8 cellular contexts compared by ENCODE assay signal in the genomic region with DNA sequence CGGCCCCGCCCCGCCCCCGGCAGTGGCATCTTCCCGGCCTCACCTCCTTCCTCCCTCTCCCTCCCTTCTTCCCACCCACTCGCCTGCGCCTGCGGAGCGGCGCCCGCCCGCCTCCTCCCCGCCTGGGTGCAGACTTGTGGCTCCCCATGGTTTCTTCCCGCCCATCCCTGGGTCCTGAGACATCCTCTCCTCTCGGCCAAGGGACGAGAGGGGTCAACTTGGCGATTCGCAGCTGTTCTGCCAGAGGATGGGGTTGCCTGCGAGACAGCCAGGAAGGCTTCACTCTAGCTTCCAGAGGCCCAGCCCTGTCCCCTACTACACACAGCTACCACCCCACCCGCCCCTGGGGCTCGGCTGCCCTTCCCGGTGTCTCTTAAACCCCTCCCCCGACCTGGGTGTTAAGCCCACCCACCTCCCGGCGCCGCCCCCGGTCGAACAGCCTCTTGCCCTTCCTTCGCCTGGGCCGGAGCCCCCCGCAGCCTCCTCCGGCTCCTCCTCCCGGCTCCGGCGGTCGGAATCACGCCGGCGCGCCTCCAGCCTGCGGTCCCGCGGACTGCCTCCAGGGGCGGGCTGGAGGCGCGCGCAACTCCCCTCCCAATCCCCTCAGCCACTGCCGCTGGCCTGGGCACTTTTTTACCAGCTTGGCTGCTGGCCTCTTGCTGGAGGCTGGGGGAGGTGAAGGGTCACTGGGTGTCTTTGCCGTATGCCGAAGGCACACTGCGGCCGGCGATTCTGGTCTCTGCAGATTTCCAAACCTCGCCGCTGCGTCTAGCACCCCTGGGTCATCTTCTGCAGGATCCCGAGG. TPM values are rescaled to one million over a fixed set of nuclear protein-coding genes. Genes with fewer than 3 reads are reported as not detected.
DNase-seq lines count a peak whose midpoint lies in the region; ATAC-seq and TF ChIP-seq lines count a peak whose summit lies in the region.

No MANE protein-coding gene starts in this region.

- peaks cover 2% of the 10 kb centered on the region for H3K27me3 Mint-ChIP-seq in T-helper 1 cell treated with Interleukin-12 subunit alpha and Interleukin-12 subunit beta and Interleukin-4 antibody, amounts not matched to agents 30 μg/mL and 1 μg/mL, for 36 hours (ENCODE audit: low read depth)

- H3K27ac ChIP-seq in angular gyrus (ENCODE audit: low read depth, low read length) (peak overlapping the region; percentile 97), right atrium auricular region (peak overlapping the region; percentile 98 to 100), uterus (peak overlapping the region; percentile 93 to 97)

- H3K36me3 Mint-ChIP-seq in T-helper 1 cell treated with Interleukin-12 subunit alpha and Interleukin-12 subunit beta and Interleukin-4 antibody, amounts not matched to agents 30 μg/mL and 1 μg/mL, for 36 hours (ENCODE audit: low read depth) = peaks cover 8% of the 10 kb centered on the region

- peak; percentile 81 for TF ChIP-seq CTCF in GM12864 (IDR thresholded peaks at IDR 0.05; ENCODE audit: low read depth, low read length, missing control alignments)
- TF ChIP-seq CTCF in right atrium auricular region (IDR thresholded peaks at IDR 0.05) = peak; percentile 98 to 99
- TF ChIP-seq CTCF in uterus (IDR thresholded peaks at IDR 0.05) = peak; percentile 93 to 99 (median 96)

- peak in 1 of 2 donors; percentile 50 for TF ChIP-seq POLR2A in uterus (IDR thresholded peaks at IDR 0.05)

- peak; percentile 28 for ATAC-seq in HG02571 (IDR thresholded peaks at IDR 0.05; ENCODE audit: unreplicated experiment)

- H3K4me1 ChIP-seq in right atrium auricular region (peaks cover 0 to 53% of the 10 kb centered on the region in 2 donors), uterus (peaks cover 0 to 4% of the 10 kb centered on the region in 2 donors)

- H3K9me3 ChIP-seq in right atrium auricular region (no peaks in the 10 kb centered on the region), uterus (no peaks in the 10 kb centered on the region)

- H3K36me3 ChIP-seq in right atrium auricular region (no peaks in the 10 kb centered on the region), uterus (no peaks in the 10 kb centered on the region)

- intact Hi-C loops in uterus (cut with DNase I; ENCODE audit: low total_unique reads) = loop anchor here (5.0 kb wide), 1 partner anchor 115 kb away; a partner anchor contains a TSS

- H3K27ac Mint-ChIP-seq in T-helper 1 cell treated with Interleukin-12 subunit alpha and Interleukin-12 subunit beta and Interleukin-4 antibody, amounts not matched to agents 30 μg/mL and 1 μg/mL, for 36 hours = peak overlapping the region; percentile 92

- peaks cover 27% of the 10 kb centered on the region for H3K4me1 Mint-ChIP-seq in T-helper 1 cell treated with Interleukin-12 subunit alpha and Interleukin-12 subunit beta and Interleukin-4 antibody, amounts not matched to agents 30 μg/mL and 1 μg/mL, for 36 hours (ENCODE audit: low read depth)

- H3K27me3 ChIP-seq in right atrium auricular region (no peaks in the 10 kb centered on the region), uterus (no peaks in the 10 kb centered on the region)

- no peaks in the 10 kb centered on the region for H3K9me3 Mint-ChIP-seq in T-helper 1 cell treated with Interleukin-12 subunit alpha and Interleukin-12 subunit beta and Interleukin-4 antibody, amounts not matched to agents 30 μg/mL and 1 μg/mL, for 36 hours

- H3K4me3 ChIP-seq in GM12864 (ENCODE audit: low read depth, low read length) = peak overlapping the region; percentile 90
- H3K4me3 ChIP-seq in right atrium auricular region = peak overlapping the region; percentile 80 to 90
- peak overlapping the region; percentile 62 to 80 for H3K4me3 ChIP-seq in uterus

- DNase-seq in GM12864 (ENCODE audit: low read depth) (no peak), NCI-H1092 treated with DMSO at 0.1 percent for 48 hours (lab: John Stamatoyannopoulos, UW) (peak; percentile 49), right atrium auricular region (ENCODE audit: low spot score) (peak; percentile 87), putamen (ENCODE audit: low spot score) (peak; percentile 80), uterus (peak; percentile 88 to 92)

- peak overlapping the region; percentile 94 for H3K4me3 Mint-ChIP-seq in T-helper 1 cell treated with Interleukin-12 subunit alpha and Interleukin-12 subunit beta and Interleukin-4 antibody, amounts not matched to agents 30 μg/mL and 1 μg/mL, for 36 hours

RNA-seq across cellular contexts. Expression of a gene that starts 1.9 kb away (rescaled TPM):
- total RNA-seq in right atrium auricular region (10 to 100 TPM; 37.5 to 47.6 TPM), uterus (10 to 100 TPM; 15.8 to 95.8 (median 16.7) TPM)
